ENCODE assay signal across 8 cellular contexts in genomic region chr6:41713161-41713649, GRCh38. TPM values are rescaled to one million over a fixed set of nuclear protein-coding genes. Genes with fewer than 3 reads are reported as not detected.
DNase-seq lines count a peak whose midpoint lies in the region; ATAC-seq and TF ChIP-seq lines count a peak whose summit lies in the region.

No MANE protein-coding gene starts in this region.

- no peak overlapping the region for H2AFZ ChIP-seq in OCI-LY3 (ENCODE audit: low read depth, low read length)

- DNase-seq in NCI-H2107 treated with DMSO at 0.1 percent for 48 hours (lab: John Stamatoyannopoulos, UW; ENCODE audit: unreplicated experiment) = peak; percentile 21
- no peak for DNase-seq in NCI-H2107 (lab: John Stamatoyannopoulos, UW)
- DNase-seq in cardiac muscle cell (ENCODE audit: low read depth in 1 of 2, low spot score in 1 of 2) = no peak
- no peak for DNase-seq in activated effector memory CD4-positive, alpha-beta T cell treated with Interleukin-2 at 50 U/mL for 16 hours
- DNase-seq in stimulated activated CD4-positive, alpha-beta T cell treated with anti-CD3 and anti-CD28 coated beads, Interleukin-4, amount 100 ng/mL, for 24 hours = no peak
- DNase-seq in activated CD4-positive, alpha-beta T cell treated with anti-CD3 and anti-CD28 coated beads, Interleukin-2, amount 50 U/mL, for 4 hours = no peak

- peak; percentile 54 for ATAC-seq in stimulated activated memory B cell treated with anti-CD40 and anti-IgM and Interleukin-4, amounts not matched to agents 10 μg/mL and 1 μg/mL and 100 μg/mL, for 72 hours

- H3K27ac ChIP-seq in OCI-LY3 (ENCODE audit: low read length) = peak overlapping the region; percentile 19
- peak overlapping the region; percentile 60 for H3K27ac ChIP-seq in cardiac muscle cell

- peaks cover 3% of the 10 kb centered on the region for H3K9me3 Mint-ChIP-seq in stimulated activated memory B cell treated with anti-CD40 and anti-IgM and Interleukin-4, amounts not matched to agents 10 μg/mL and 1 μg/mL and 100 μg/mL, for 72 hours

- no peaks in the 10 kb centered on the region for H3K27me3 Mint-ChIP-seq in stimulated activated memory B cell treated with anti-CD40 and anti-IgM and Interleukin-4, amounts not matched to agents 10 μg/mL and 1 μg/mL and 100 μg/mL, for 72 hours

- H3K9me3 ChIP-seq in OCI-LY3 (ENCODE audit: insufficient read depth, low read length) (no peaks in the 10 kb centered on the region), cardiac muscle cell (ENCODE audit: low read depth) (no peaks in the 10 kb centered on the region)

- H3K27me3 ChIP-seq in OCI-LY3 (ENCODE audit: low read depth, low read length) = no peaks in the 10 kb centered on the region
- no peaks in the 10 kb centered on the region for H3K27me3 ChIP-seq in cardiac muscle cell

- H3K27ac Mint-ChIP-seq in stimulated activated memory B cell treated with anti-CD40 and anti-IgM and Interleukin-4, amounts not matched to agents 10 μg/mL and 1 μg/mL and 100 μg/mL, for 72 hours = peak overlapping the region; percentile 95

- peaks cover 60% of the 10 kb centered on the region for H3K4me1 ChIP-seq in OCI-LY3 (ENCODE audit: low read length)
- H3K4me1 ChIP-seq in cardiac muscle cell (ENCODE audit: low read depth) = peaks cover 47% of the 10 kb centered on the region

- peak overlapping the region; percentile 72 for H3K4me3 Mint-ChIP-seq in stimulated activated memory B cell treated with anti-CD40 and anti-IgM and Interleukin-4, amounts not matched to agents 10 μg/mL and 1 μg/mL and 100 μg/mL, for 72 hours

- no peak overlapping the region for H3K4me2 ChIP-seq in OCI-LY3 (ENCODE audit: low read length)

- peaks cover 78% of the 10 kb centered on the region for H4K20me1 ChIP-seq in OCI-LY3 (ENCODE audit: insufficient read depth, low read length)

- peaks cover 97% of the 10 kb centered on the region for H3K4me1 Mint-ChIP-seq in stimulated activated memory B cell treated with anti-CD40 and anti-IgM and Interleukin-4, amounts not matched to agents 10 μg/mL and 1 μg/mL and 100 μg/mL, for 72 hours

- H3K36me3 ChIP-seq in OCI-LY3 (replicated peaks; ENCODE audit: low read depth, low read length) = peaks cover 32% of the 10 kb centered on the region
- H3K36me3 ChIP-seq in cardiac muscle cell = no peaks in the 10 kb centered on the region

- no peak overlapping the region for H3K9ac ChIP-seq in OCI-LY3 (ENCODE audit: low read length)

- H3K79me2 ChIP-seq in OCI-LY3 (ENCODE audit: low read length) = peaks cover 98% of the 10 kb centered on the region

- H3K36me3 Mint-ChIP-seq in stimulated activated memory B cell treated with anti-CD40 and anti-IgM and Interleukin-4, amounts not matched to agents 10 μg/mL and 1 μg/mL and 100 μg/mL, for 72 hours = peaks cover 29% of the 10 kb centered on the region

- H3K4me3 ChIP-seq in OCI-LY3 (ENCODE audit: low read length) = no peak overlapping the region
- no peak overlapping the region for H3K4me3 ChIP-seq in cardiac muscle cell

- TF ChIP-seq CTCF in OCI-LY3 (IDR thresholded peaks at IDR 0.05; ENCODE audit: low read depth, low read length) (no peak), cardiac muscle cell (IDR thresholded peaks at IDR 0.05; ENCODE audit: low read depth, low read length) (no peak)

RNA-seq across cellular contexts. Expression of gene TFEB, which starts 22.2 kb away (rescaled TPM):
- 25.8 and 41.0 TPM in 2 replicates for total RNA-seq in cardiac muscle cell
- 34.0 and 57.8 TPM in 2 replicates for polyA plus RNA-seq in cardiac muscle cell

RNA-seq across cellular contexts. Expression of gene PGC, which starts 34.0 kb away (rescaled TPM):
- total RNA-seq in cardiac muscle cell = not detected in 2 replicates
- polyA plus RNA-seq in cardiac muscle cell = 0.10 TPM in 1 of 2 replicates, not detected in the other
